In the genomic region with DNA sequence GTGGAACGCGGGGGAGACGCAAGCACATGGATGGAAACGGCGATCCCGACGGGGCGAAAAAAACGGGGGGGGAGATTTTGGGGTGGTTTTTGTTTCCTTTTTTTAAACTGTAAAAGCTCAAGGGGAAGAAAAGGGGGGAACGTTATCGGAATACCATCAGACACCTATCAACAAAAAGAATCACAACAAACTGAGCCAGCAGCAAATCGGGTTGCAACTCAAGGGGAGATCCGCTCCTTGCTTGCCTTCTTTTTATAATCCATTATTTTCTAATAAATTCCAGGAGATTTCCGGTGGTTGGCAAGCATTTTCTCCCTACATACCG, we compare ENCODE assay signal across 8 cellular contexts. TPM values are rescaled to one million over a fixed set of nuclear protein-coding genes. Genes with fewer than 3 reads are reported as not detected.
DNase-seq lines count a peak whose midpoint lies in the region; ATAC-seq and TF ChIP-seq lines count a peak whose summit lies in the region.

No MANE protein-coding gene starts in this region.

- H3K4me3 Mint-ChIP-seq in stimulated activated naive CD8-positive, alpha-beta T cell treated with anti-CD3 and anti-CD28 coated beads, Interleukin-15, Interleukin-2, amounts not matched to agents 100 ng/mL and 50 ng/mL, for 24 hours: peak overlapping the region; percentile 94
- H3K4me3 Mint-ChIP-seq in mesothelial cell of epicardium: peak overlapping the region; percentile 95

- H3K4me1 ChIP-seq in breast epithelium (peaks cover 4% of the 10 kb centered on the region in 2 donors), aorta (ENCODE audit: control insufficient read depth in 1 of 2, insufficient read depth in 2 of 2, low read length in 2 of 2) (no peaks in the 10 kb centered on the region)

- no peak for DNase-seq in stimulated activated naive CD8-positive, alpha-beta T cell treated with anti-CD3 and anti-CD28 coated beads, Interleukin-15, Interleukin-2, amounts not matched to agents 100 U/mL and 50 U/mL, for 24 hours
- DNase-seq in breast epithelium (ENCODE audit: low spot score in 2 of 2) (no peak), mesothelial cell of epicardium (ENCODE audit: low spot score in 2 of 2, unreplicated experiment in 2 of 2) (no peak), aorta (no peak), GDM1 (lab: John Stamatoyannopoulos, UW) (no peak), HPDE6-E6E7 (ENCODE audit: extremely low spot score) (no peak)

- TF ChIP-seq CTCF in breast epithelium (IDR thresholded peaks at IDR 0.05) (no peak), mesothelial cell of epicardium (IDR thresholded peaks at IDR 0.05; ENCODE audit: unreplicated experiment) (no peak)

- H3K27me3 Mint-ChIP-seq in stimulated activated naive CD8-positive, alpha-beta T cell treated with anti-CD3 and anti-CD28 coated beads, Interleukin-15, Interleukin-2, amounts not matched to agents 100 ng/mL and 50 ng/mL, for 24 hours: peaks cover 25% of the 10 kb centered on the region
- H3K27me3 Mint-ChIP-seq in mesothelial cell of epicardium (ENCODE audit: low read depth): no peaks in the 10 kb centered on the region

- H3K9me3 ChIP-seq in breast epithelium: no peaks in the 10 kb centered on the region
- H3K9me3 ChIP-seq in aorta (ENCODE audit: control insufficient read depth, low read length): no peaks in the 10 kb centered on the region

- H3K36me3 ChIP-seq in breast epithelium (no peaks in the 10 kb centered on the region), aorta (ENCODE audit: control insufficient read depth in 1 of 2, insufficient read depth in 2 of 2, low read length in 1 of 2) (no peaks in the 10 kb centered on the region)

- intact Hi-C loops in breast epithelium (cut with DNase I; ENCODE audit: low total_unique reads): loop anchor here (2.0 to 5.0 kb wide), 3 partner anchors 99 to 416 kb away; no protein-coding TSS in a partner anchor
- intact Hi-C loops in aorta (cut with DNase I): loop anchor here (1.0 to 10.0 kb wide), 8 partner anchors 56 to 711 kb away; no protein-coding TSS in a partner anchor

- no peaks in the 10 kb centered on the region for H3K36me3 Mint-ChIP-seq in stimulated activated naive CD8-positive, alpha-beta T cell treated with anti-CD3 and anti-CD28 coated beads, Interleukin-15, Interleukin-2, amounts not matched to agents 100 ng/mL and 50 ng/mL, for 24 hours (ENCODE audit: low read depth)
- no peaks in the 10 kb centered on the region for H3K36me3 Mint-ChIP-seq in mesothelial cell of epicardium

- no peak for ATAC-seq in stimulated activated naive CD8-positive, alpha-beta T cell treated with anti-CD3 and anti-CD28 coated beads, Interleukin-15, Interleukin-2, amounts not matched to agents 100 U/mL and 50 U/mL, for 24 hours
- ATAC-seq in aorta (ENCODE audit: low FRiP score) (no peak), GM18870 (IDR thresholded peaks at IDR 0.05; ENCODE audit: unreplicated experiment) (no peak)

- H3K4me3 ChIP-seq in breast epithelium: peak overlapping the region; percentile 68 to 79 (median 72)
- peak overlapping the region; percentile 94 to 97 for H3K4me3 ChIP-seq in aorta (ENCODE audit: low read length in 2 of 2)

- WGBS in aorta, 2 donors: 1% methylated on average over 15 of the region's 15 CpGs

- TF ChIP-seq POLR2A in breast epithelium (IDR thresholded peaks at IDR 0.05): no peak

- peak overlapping the region; percentile 86 for H3K27ac Mint-ChIP-seq in stimulated activated naive CD8-positive, alpha-beta T cell treated with anti-CD3 and anti-CD28 coated beads, Interleukin-15, Interleukin-2, amounts not matched to agents 100 ng/mL and 50 ng/mL, for 24 hours
- H3K27ac Mint-ChIP-seq in mesothelial cell of epicardium: peak overlapping the region; percentile 98

- H3K27ac ChIP-seq in breast epithelium: peak overlapping the region; percentile 96 to 98
- peak overlapping the region; percentile 2 to 85 for H3K27ac ChIP-seq in aorta (ENCODE audit: low read depth in 1 of 2, low read length in 2 of 2)

- peaks cover 60% of the 10 kb centered on the region for H3K4me1 Mint-ChIP-seq in stimulated activated naive CD8-positive, alpha-beta T cell treated with anti-CD3 and anti-CD28 coated beads, Interleukin-15, Interleukin-2, amounts not matched to agents 100 ng/mL and 50 ng/mL, for 24 hours (ENCODE audit: low read depth)
- peaks cover 43% of the 10 kb centered on the region for H3K4me1 Mint-ChIP-seq in mesothelial cell of epicardium

- no peaks in the 10 kb centered on the region for H3K27me3 ChIP-seq in breast epithelium
- H3K27me3 ChIP-seq in aorta (ENCODE audit: control insufficient read depth in 1 of 2, insufficient read depth in 2 of 2, low read length in 1 of 2): no peaks in the 10 kb centered on the region

- no peaks in the 10 kb centered on the region for H3K9me3 Mint-ChIP-seq in stimulated activated naive CD8-positive, alpha-beta T cell treated with anti-CD3 and anti-CD28 coated beads, Interleukin-15, Interleukin-2, amounts not matched to agents 100 ng/mL and 50 ng/mL, for 24 hours
- no peaks in the 10 kb centered on the region for H3K9me3 Mint-ChIP-seq in mesothelial cell of epicardium

RNA-seq across cellular contexts. Expression of a gene that starts 0.6 kb away (rescaled TPM):
- total RNA-seq in breast epithelium: 10 to 100 TPM in 2 of 3 donors, 1 to 10 TPM in 1; 5.0 to 16.8 (median 11.1) TPM
- total RNA-seq in mesothelial cell of epicardium: 24.8 to 26.9 TPM (median 26.0 TPM) in 3 replicates
- total RNA-seq in aorta: 10 to 100 TPM in 1 of 2 donors, 1 to 10 TPM in 1; 8.3 to 10.5 TPM
- polyA plus RNA-seq in aorta: 1 to 10 TPM in 1 of 2 donors, under 1 TPM in 1; 0.79 to 1.5 TPM
